Comparison of ENCODE assay signal across 8 cellular contexts in genomic region chr9:123928471-123929176, GRCh38. TPM values are rescaled to one million over a fixed set of nuclear protein-coding genes. Genes with fewer than 3 reads are reported as not detected.
DNase-seq lines count a peak whose midpoint lies in the region; ATAC-seq, FAIRE-seq and TF ChIP-seq lines count a peak whose summit lies in the region.

No MANE protein-coding gene starts in this region.

- H3K27ac ChIP-seq in Peyer's patch = peak overlapping the region; percentile 77 to 91 (median 81)
- H3K27ac ChIP-seq in dorsolateral prefrontal cortex = peak overlapping the region in 34 of 59 donors; percentile 8 to 84 (median 66)
- H3K27ac ChIP-seq in muscle layer of colon (ENCODE audit: low read depth, low read length) = peak overlapping the region; percentile 46

- H3K36me3 ChIP-seq in Peyer's patch (no peaks in the 10 kb centered on the region), muscle layer of colon (ENCODE audit: insufficient read depth, low read length) (no peaks in the 10 kb centered on the region)

- TF ChIP-seq CTCF in Peyer's patch (IDR thresholded peaks at IDR 0.05) (no peak), dorsolateral prefrontal cortex (IDR thresholded peaks at IDR 0.05 in 54 of 56, conservative IDR thresholded peaks at IDR 0.05 in 2 of 56; ENCODE audit: low read depth in 1 of 56, partially characterized antibody in 56 of 56) (no peak)

- H3K4me1 ChIP-seq in Peyer's patch (peaks cover 6 to 22% (median 12%) of the 10 kb centered on the region in 4 donors), muscle layer of colon (ENCODE audit: insufficient read depth, low read length) (peaks cover 19% of the 10 kb centered on the region)

- DNase-seq in GM12891 (ENCODE audit: insufficient read length, low spot score) (no peak), Peyer's patch (no peak), dorsolateral prefrontal cortex (no peak), KG1 (lab: John Stamatoyannopoulos, UW) (no peak), SKM-1 (lab: John Stamatoyannopoulos, UW; ENCODE audit: unreplicated experiment) (no peak), NCI-H2029 treated with DMSO at 0.1 percent for 48 hours (lab: John Stamatoyannopoulos, UW) (no peak)

- TF ChIP-seq POLR2A in GM12891 (IDR thresholded peaks at IDR 0.05; ENCODE audit: low read depth, low read length) = no peak
- TF ChIP-seq POLR2A in Peyer's patch (IDR thresholded peaks at IDR 0.05) = no peak

- H3K27me3 ChIP-seq in Peyer's patch = no peaks in the 10 kb centered on the region
- no peaks in the 10 kb centered on the region for H3K27me3 ChIP-seq in dorsolateral prefrontal cortex
- H3K27me3 ChIP-seq in muscle layer of colon (ENCODE audit: control insufficient read depth in 1 of 2, insufficient read depth in 2 of 2, low read length in 2 of 2) = no peaks in the 10 kb centered on the region

- ATAC-seq in GM19035 (IDR thresholded peaks at IDR 0.05; ENCODE audit: unreplicated experiment) = no peak

- intact Hi-C loops in dorsolateral prefrontal cortex (cut with DNase I) = loop anchor here in 1 of 2 donors (5.0 kb wide), 1 partner anchor 66 kb away; no protein-coding TSS in a partner anchor

- H3K9ac ChIP-seq in muscle layer of colon (ENCODE audit: low read length) = peak overlapping the region; percentile 59

- H3K9me3 ChIP-seq in Peyer's patch = no peaks in the 10 kb centered on the region
- no peaks in the 10 kb centered on the region for H3K9me3 ChIP-seq in muscle layer of colon (ENCODE audit: low read length)

- peak; percentile 85 for FAIRE-seq in GM12891 (lab: Jason Lieb, UNC)

- peak overlapping the region; percentile 73 to 86 (median 82) for H3K4me3 ChIP-seq in Peyer's patch
- peak overlapping the region; percentile 54 to 87 (median 76) for H3K4me3 ChIP-seq in dorsolateral prefrontal cortex
- H3K4me3 ChIP-seq in muscle layer of colon (ENCODE audit: low read depth in 1 of 2, low read length in 2 of 2) = peak overlapping the region; percentile 66 to 73

TF ChIP-seq in GM12891, 5 proteins besides CTCF, POLR2A, EP300 and RAD21:
- no peak for TF ChIP-seq POLR2AphosphoS5 (IDR thresholded peaks at IDR 0.05; ENCODE audit: low read depth, low read length)
- no peak for TF ChIP-seq SPI1 (IDR thresholded peaks at IDR 0.05; ENCODE audit: low read depth, low read length)
- no peak for TF ChIP-seq POU2F2 (IDR thresholded peaks at IDR 0.05; ENCODE audit: low read depth, low read length)
- no peak for TF ChIP-seq PAX5 (IDR thresholded peaks at IDR 0.05; ENCODE audit: insufficient read depth, low read length, severe bottlenecking)
- no peak for TF ChIP-seq TAF1 (IDR thresholded peaks at IDR 0.05; ENCODE audit: low read depth, low read length)

RNA-seq across cellular contexts. Expression of gene DENND1A, which starts 1.3 kb away (rescaled TPM):
- 34.0 TPM for polyA plus RNA-seq in GM12891 (2012; ENCODE audit: low read depth, missing spikeins)
- 10 to 100 TPM; 37.1 to 55.3 (median 50.0) TPM for total RNA-seq in Peyer's patch
- total RNA-seq in dorsolateral prefrontal cortex = 10 to 100 TPM; 39.1 to 88.3 (median 52.8) TPM
